Comparison of ENCODE assay signal across 9 cellular contexts in genomic region chr6:35363293-35363750, GRCh38. TPM values are rescaled to one million over a fixed set of nuclear protein-coding genes. Genes with fewer than 3 reads are reported as not detected.
A peak's percentile ranks its signal among the peaks of the same experiment; 100 is the strongest.
DNase-seq lines count a peak whose midpoint lies in the region; ATAC-seq and TF ChIP-seq lines count a peak whose summit lies in the region.
"Had no signal": no experiment of that assay in that cellular context is flagged by ENCODE, and none has a peak within 500 bp of the region (broad histone marks: within the 10 kb centered on the region; RNA-seq: fewer than 3 reads in every experiment).

No MANE protein-coding gene starts in this region.

- H3K4me2 ChIP-seq in smooth muscle cell (peak overlapping the region; percentile 72), PC-9 (no peak overlapping the region)

- no peaks in the 10 kb centered on the region for H3K9me2 ChIP-seq in PC-9 (ENCODE audit: insufficient read depth)

- ATAC-seq in Right ventricle myocardium superior (ENCODE audit: poor library complexity) = peak; percentile 42

- POLR2A ChIA-PET in PC-9 (lab: Charles Lee; ENCODE audit: unreplicated experiment) = no interaction called here

- H2AFZ ChIP-seq in smooth muscle cell (ENCODE audit: low read depth) = no peak overlapping the region
- H2AFZ ChIP-seq in PC-9 = no peak overlapping the region

- CTCF ChIA-PET in PC-9 (lab: Charles Lee) = no interaction called here

- peaks cover 37% of the 10 kb centered on the region for H3F3A ChIP-seq in smooth muscle cell (ENCODE audit: low read depth)
- peaks cover 35% of the 10 kb centered on the region for H3F3A ChIP-seq in PC-9 (ENCODE audit: insufficient read depth, low read depth)

- H3K4me3 ChIP-seq in smooth muscle cell = no peak overlapping the region
- H3K4me3 ChIP-seq in PC-9 = no peak overlapping the region

- no peaks in the 10 kb centered on the region for H3K9me3 ChIP-seq in smooth muscle cell (replicated peaks; ENCODE audit: low read depth)
- H3K9me3 ChIP-seq in PC-9 (ENCODE audit: insufficient read depth, low read depth) = no peaks in the 10 kb centered on the region

- H3K27me3 ChIP-seq in smooth muscle cell (ENCODE audit: low read depth) (no peaks in the 10 kb centered on the region), PC-9 (ENCODE audit: insufficient read depth, low read depth) (no peaks in the 10 kb centered on the region)

- H3K79me2 ChIP-seq in smooth muscle cell (ENCODE audit: low read depth) (peaks cover 50% of the 10 kb centered on the region), PC-9 (ENCODE audit: low read depth) (no peaks in the 10 kb centered on the region)

- peak overlapping the region; percentile 87 for H3K27ac ChIP-seq in smooth muscle cell (ENCODE audit: low read depth)
- no peak overlapping the region for H3K27ac ChIP-seq in PC-9

- DNase-seq in NCI-H510A treated with DMSO at 0.1 percent for 48 hours (lab: John Stamatoyannopoulos, UW) = peak; percentile 33
- no peak for DNase-seq in NCI-H510A (lab: John Stamatoyannopoulos, UW)
- peak; percentile 82 for DNase-seq in SIG-M5 treated with dmso at 0.1 percent for 504 hours (lab: John Stamatoyannopoulos, UW; ENCODE audit: unreplicated experiment)
- no peak for DNase-seq in Right ventricle myocardium superior
- DNase-seq in smooth muscle cell (lab: John Stamatoyannopoulos, UW; ENCODE audit: unreplicated experiment) = peak; percentile 10
- no peak for DNase-seq in occipital lobe (lab: John Stamatoyannopoulos, UW)
- DNase-seq in PC-9 = no peak
- no peak for DNase-seq in superior temporal gyrus (ENCODE audit: extremely low spot score)
- DNase-seq: stimulated activated CD4-positive, alpha-beta T cell treated with anti-CD3 and anti-CD28 coated beads, Interleukin-12 subunit alpha, Interleukin-12 subunit beta, amount 100 ng/mL, for 4 hours had no signal

- intact Hi-C loops in Right ventricle myocardium superior (cut with DNase I) = no loop called here
- intact Hi-C loops in PC-9 (cut with micrococcal nuclease; ENCODE audit: unreplicated experiment) = no loop called here

- H4K20me1 ChIP-seq in smooth muscle cell (ENCODE audit: low read depth) (no peaks in the 10 kb centered on the region), PC-9 (ENCODE audit: insufficient read depth) (no peaks in the 10 kb centered on the region; the same call in 1 of the 2 replicates)

- H3K4me1 ChIP-seq in smooth muscle cell (ENCODE audit: low read depth) = peaks cover 30% of the 10 kb centered on the region
- H3K4me1 ChIP-seq in PC-9 (replicated peaks; ENCODE audit: insufficient read depth) = peaks cover 32% of the 10 kb centered on the region

- no TSS peak for BruUV-seq in PC-9 (replicated peaks; lab: Mats Ljungman, UMichigan)

- H3K9ac ChIP-seq in smooth muscle cell (ENCODE audit: low read depth) = peak overlapping the region; percentile 21

- no peak for TF ChIP-seq CTCF in smooth muscle cell (IDR thresholded peaks at IDR 0.05; ENCODE audit: borderline replicate concordance, insufficient read depth, poor library complexity, severe bottlenecking)
- TF ChIP-seq CTCF in PC-9 (conservative IDR thresholded peaks at IDR 0.05) = no peak

- H3K36me3 ChIP-seq in smooth muscle cell (ENCODE audit: low read depth) (no peaks in the 10 kb centered on the region), PC-9 (ENCODE audit: low read depth) (no peaks in the 10 kb centered on the region)

- 11% methylated on average over 10 of the region's 10 CpGs for WGBS in smooth muscle cell (ENCODE audit: low lambda C conversion rate)

RNA-seq across cellular contexts. Expression of gene PPARD, which starts 21.0 kb away (rescaled TPM):
- 12.8 TPM for total RNA-seq in Right ventricle myocardium superior
- total RNA-seq in smooth muscle cell = 8.2 and 10.6 TPM in 2 replicates
- 25.7 and 31.1 TPM in 2 replicates for polyA plus RNA-seq in smooth muscle cell
- 2.2 TPM for total RNA-seq in occipital lobe
- total RNA-seq in PC-9 (2021) = 18.8 and 24.7 TPM in 2 replicates

Comparison
In these comparisons a context has a peak if more than half of its experiments do, and no peak if none do; other contexts are left out.
1. DNase-seq: peak in NCI-H510A treated with DMSO at 0.1 percent for 48 hours (single experiment), SIG-M5 treated with dmso at 0.1 percent for 504 hours (single experiment) and smooth muscle cell (single experiment); none in NCI-H510A (single experiment), Right ventricle myocardium superior (single experiment), occipital lobe (single experiment), PC-9 (0 of 2) and superior temporal gyrus (single experiment).